In genomic region chr17:75514299-75515228, GRCh38 we compare ENCODE assay signal across 8 cellular contexts. TPM values are rescaled to one million over a fixed set of nuclear protein-coding genes. Genes with fewer than 3 reads are reported as not detected.
DNase-seq lines count a peak whose midpoint lies in the region; ATAC-seq and TF ChIP-seq lines count a peak whose summit lies in the region.

No MANE protein-coding gene starts in this region.

- peak overlapping the region; percentile 99 for H3K4me2 ChIP-seq in smooth muscle cell

- no peak overlapping the region for H3K27ac Mint-ChIP-seq in activated naive CD8-positive, alpha-beta T cell treated with anti-CD3 and anti-CD28 coated beads, Interleukin-2, amount 10 ng/mL, durations not matched to agents 7 days and 5 days

- TF ChIP-seq CTCF in smooth muscle cell (IDR thresholded peaks at IDR 0.05; ENCODE audit: borderline replicate concordance, insufficient read depth, poor library complexity, severe bottlenecking) = no peak

- peak overlapping the region; percentile 28 for H3K4me3 Mint-ChIP-seq in activated naive CD8-positive, alpha-beta T cell treated with anti-CD3 and anti-CD28 coated beads, Interleukin-2, amount 10 ng/mL, durations not matched to agents 7 days and 5 days

- H4K20me1 ChIP-seq in smooth muscle cell (ENCODE audit: low read depth) = peaks cover 52% of the 10 kb centered on the region

- POLR2A ChIA-PET in activated naive CD8-positive, alpha-beta T cell treated with anti-CD3 and anti-CD28 coated beads, Interleukin-2, amount 10 ng/mL, durations not matched to agents 7 days and 5 days (lab: Charles Lee) = interaction anchor here (1.5 kb wide), 1 partner anchor 74 kb away, joined by 3 read pairs; no protein-coding TSS in a partner anchor

- H3K27ac ChIP-seq in iPS DF 6.9 (ENCODE audit: low read length) (no peak overlapping the region), smooth muscle cell (ENCODE audit: low read depth) (no peak overlapping the region)

- no CpG with 5 or more reads among the region's 39 CpGs for WGBS in iPS DF 6.9 (ENCODE audit: insufficient coverage, insufficient read length)
- WGBS in smooth muscle cell (ENCODE audit: low lambda C conversion rate) = 3% methylated on average over 31 of the region's 39 CpGs

- H3K4me1 ChIP-seq in iPS DF 6.9 (ENCODE audit: control insufficient read depth, insufficient read depth, low read length) (peaks cover 10% of the 10 kb centered on the region), smooth muscle cell (ENCODE audit: low read depth) (peaks cover 18% of the 10 kb centered on the region)

- peaks cover 5% of the 10 kb centered on the region; the same call in 1 of the 2 replicates for H3K36me3 ChIP-seq in iPS DF 6.9 (ENCODE audit: control insufficient read depth, insufficient read depth, low read length)
- H3K36me3 ChIP-seq in smooth muscle cell (ENCODE audit: low read depth) = no peaks in the 10 kb centered on the region

- H3K9me3 Mint-ChIP-seq in activated naive CD8-positive, alpha-beta T cell treated with anti-CD3 and anti-CD28 coated beads, Interleukin-2, amount 10 ng/mL, durations not matched to agents 7 days and 5 days = no peaks in the 10 kb centered on the region

- DNase-seq in Right ventricle myocardium inferior (ENCODE audit: missing footprints) = peak; percentile 69
- no peak for DNase-seq in cardiac septum (ENCODE audit: low spot score)
- DNase-seq in activated naive CD8-positive, alpha-beta T cell treated with anti-CD3 and anti-CD28 coated beads, Interleukin-2, amount 10 ng/mL, durations not matched to agents 7 days and 5 days = no peak
- no peak for DNase-seq in iPS DF 6.9 (ENCODE audit: low read depth, low spot score)
- DNase-seq in smooth muscle cell (lab: John Stamatoyannopoulos, UW; ENCODE audit: unreplicated experiment) = peak; percentile 34
- no peak for DNase-seq in NK-92 treated with Interleukin-12 subunit alpha and Interleukin-12 subunit beta, amount 100 ng/mL, for 24 hours (lab: John Stamatoyannopoulos, UW)
- DNase-seq in AG20443 (ENCODE audit: low spot score) = no peak

- H3F3A ChIP-seq in smooth muscle cell (ENCODE audit: low read depth) = no peaks in the 10 kb centered on the region

- H3K9ac ChIP-seq in smooth muscle cell (ENCODE audit: low read depth) = peak overlapping the region; percentile 69

- no peaks in the 10 kb centered on the region for H3K9me3 ChIP-seq in iPS DF 6.9 (ENCODE audit: control insufficient read depth, insufficient read depth, low read length)
- no peaks in the 10 kb centered on the region for H3K9me3 ChIP-seq in smooth muscle cell (replicated peaks; ENCODE audit: low read depth)

- intact Hi-C loops in Right ventricle myocardium inferior (cut with DNase I) (loop anchor here (1.0 to 5.0 kb wide), 3 partner anchors 37 to 88 kb away; partner anchors contain the start of gene MYO15B), cardiac septum (cut with DNase I) (loop anchor here (1.0 to 5.0 kb wide), 5 partner anchors 72 to 242 kb away; partner anchors contain the start of genes GRB2, MIF4GD and MYO15B)

- H3K79me2 ChIP-seq in smooth muscle cell (ENCODE audit: low read depth) = peaks cover 15% of the 10 kb centered on the region

- H2AFZ ChIP-seq in smooth muscle cell (ENCODE audit: low read depth) = peak overlapping the region; percentile 42

- H3K4me1 Mint-ChIP-seq in activated naive CD8-positive, alpha-beta T cell treated with anti-CD3 and anti-CD28 coated beads, Interleukin-2, amount 10 ng/mL, durations not matched to agents 7 days and 5 days = peaks cover 22% of the 10 kb centered on the region

- no peaks in the 10 kb centered on the region for H3K27me3 ChIP-seq in iPS DF 6.9 (ENCODE audit: control insufficient read depth, insufficient read depth, low read length)
- no peaks in the 10 kb centered on the region for H3K27me3 ChIP-seq in smooth muscle cell (ENCODE audit: low read depth)

- ATAC-seq in Right ventricle myocardium inferior (peak; percentile 0), HG03095 (IDR thresholded peaks at IDR 0.05; ENCODE audit: unreplicated experiment) (no peak)
- ATAC-seq in activated naive CD8-positive, alpha-beta T cell treated with anti-CD3 and anti-CD28 coated beads, Interleukin-2, amount 10 ng/mL, durations not matched to agents 7 days and 5 days (ENCODE audit: low read depth) = no peak

- H3K27me3 Mint-ChIP-seq in activated naive CD8-positive, alpha-beta T cell treated with anti-CD3 and anti-CD28 coated beads, Interleukin-2, amount 10 ng/mL, durations not matched to agents 7 days and 5 days = peaks cover 7% of the 10 kb centered on the region

- H3K4me3 ChIP-seq in iPS DF 6.9 (ENCODE audit: low read length) (peak overlapping the region; percentile 90; the same call in 1 of the 2 replicates), smooth muscle cell (peak overlapping the region; percentile 94)

- peaks cover 8% of the 10 kb centered on the region for H3K36me3 Mint-ChIP-seq in activated naive CD8-positive, alpha-beta T cell treated with anti-CD3 and anti-CD28 coated beads, Interleukin-2, amount 10 ng/mL, durations not matched to agents 7 days and 5 days

RNA-seq across cellular contexts. Expression of gene CASKIN2, which starts 0.8 kb away (rescaled TPM):
- 39.1 TPM for total RNA-seq in Right ventricle myocardium inferior
- 48.2 TPM for total RNA-seq in cardiac septum
- 1 to 10 TPM in 1 of 2 experiments, under 1 TPM in 1; 0.72 to 2.3 TPM for total RNA-seq in activated naive CD8-positive, alpha-beta T cell treated with anti-CD3 and anti-CD28 coated beads, Interleukin-2, amount 10 ng/mL, durations not matched to agents 7 days and 5 days
- 2.6 and 4.2 TPM in 2 replicates for total RNA-seq in smooth muscle cell
- 8.0 and 10.9 TPM in 2 replicates for polyA plus RNA-seq in smooth muscle cell

RNA-seq across cellular contexts. Expression of gene TSEN54, which starts 1.8 kb away (rescaled TPM):
- 6.1 TPM for total RNA-seq in Right ventricle myocardium inferior
- 7.7 TPM for total RNA-seq in cardiac septum
- 10 to 100 TPM; 75.2 to 76.0 TPM for total RNA-seq in activated naive CD8-positive, alpha-beta T cell treated with anti-CD3 and anti-CD28 coated beads, Interleukin-2, amount 10 ng/mL, durations not matched to agents 7 days and 5 days
- total RNA-seq in smooth muscle cell = 12.5 and 15.1 TPM in 2 replicates
- polyA plus RNA-seq in smooth muscle cell = 15.1 and 27.7 TPM in 2 replicates

RNA-seq across cellular contexts. Expression of gene LLGL2, which starts 10.9 kb away (rescaled TPM):
- total RNA-seq in Right ventricle myocardium inferior (4.1 TPM), cardiac septum (4.7 TPM), smooth muscle cell (7.6 and 9.9 TPM in 2 replicates)
- 10 to 100 TPM; 36.9 to 37.2 TPM for total RNA-seq in activated naive CD8-positive, alpha-beta T cell treated with anti-CD3 and anti-CD28 coated beads, Interleukin-2, amount 10 ng/mL, durations not matched to agents 7 days and 5 days
- polyA plus RNA-seq in smooth muscle cell = 12.7 and 33.5 TPM in 2 replicates

RNA-seq across cellular contexts. Expression of gene TMEM94, which starts 58.1 kb away (rescaled TPM):
- total RNA-seq in Right ventricle myocardium inferior (50.3 TPM), cardiac septum (56.6 TPM), smooth muscle cell (18.4 and 35.9 TPM in 2 replicates)
- 100 to 1,000 TPM; 112 to 115 TPM for total RNA-seq in activated naive CD8-positive, alpha-beta T cell treated with anti-CD3 and anti-CD28 coated beads, Interleukin-2, amount 10 ng/mL, durations not matched to agents 7 days and 5 days
- 25.9 and 26.3 TPM in 2 replicates for polyA plus RNA-seq in smooth muscle cell

Comparison
In these comparisons a context has a peak if more than half of its experiments do, and no peak if none do; other contexts are left out.
1. DNase-seq: peak in Right ventricle myocardium inferior (single experiment) and smooth muscle cell (single experiment); none in cardiac septum (single experiment), activated naive CD8-positive, alpha-beta T cell treated with anti-CD3 and anti-CD28 coated beads, Interleukin-2, amount 10 ng/mL, durations not matched to agents 7 days and 5 days (single experiment), iPS DF 6.9 (single experiment), NK-92 treated with Interleukin-12 subunit alpha and Interleukin-12 subunit beta, amount 100 ng/mL, for 24 hours (single experiment) and AG20443 (single experiment).